In the genomic region with DNA sequence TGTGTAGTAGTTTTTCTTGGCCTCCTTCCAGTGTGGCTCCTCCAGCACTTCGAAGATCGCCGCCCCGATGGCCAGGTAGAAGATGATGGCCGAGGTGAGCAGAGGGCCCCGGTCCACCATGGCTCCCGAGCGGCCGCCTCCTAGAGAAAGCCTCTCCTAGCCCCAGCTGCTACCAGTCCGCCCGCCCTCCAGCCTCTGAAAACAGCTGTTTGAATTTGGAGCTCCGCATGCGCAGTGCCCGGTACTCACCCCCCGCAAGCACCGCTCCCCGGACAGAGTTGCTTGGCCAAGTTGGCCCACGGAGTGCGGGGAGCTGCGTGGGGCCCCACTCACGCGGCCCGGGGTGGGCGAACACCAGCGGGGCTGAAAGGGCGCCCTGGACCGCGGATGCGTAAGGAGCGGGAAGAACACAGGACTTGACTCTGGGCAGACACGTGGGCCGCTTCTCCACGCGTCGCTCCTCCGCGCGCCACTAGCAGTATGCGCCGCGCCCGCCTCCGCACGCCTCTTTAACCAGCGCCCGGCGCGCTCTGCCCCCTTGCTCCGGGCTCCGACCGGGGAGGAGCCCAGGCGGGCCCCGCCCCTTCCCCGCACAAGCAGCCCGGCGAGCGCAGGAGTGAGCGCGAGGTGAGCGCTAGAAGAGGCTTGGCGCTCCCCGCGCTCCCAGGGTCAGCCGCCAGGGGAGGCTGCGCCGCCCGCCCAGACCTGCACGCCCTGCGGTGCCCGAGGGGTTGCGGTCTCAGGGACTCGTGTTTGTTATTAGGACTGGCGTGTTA, we compare ENCODE assay signal across 8 cellular contexts. TPM values are rescaled to one million over a fixed set of nuclear protein-coding genes. Genes with fewer than 3 reads are reported as not detected.
A peak's percentile ranks its signal among the peaks of the same experiment; 100 is the strongest.
DNase-seq lines count a peak whose midpoint lies in the region; ATAC-seq and TF ChIP-seq lines count a peak whose summit lies in the region.

A gene with protein sequence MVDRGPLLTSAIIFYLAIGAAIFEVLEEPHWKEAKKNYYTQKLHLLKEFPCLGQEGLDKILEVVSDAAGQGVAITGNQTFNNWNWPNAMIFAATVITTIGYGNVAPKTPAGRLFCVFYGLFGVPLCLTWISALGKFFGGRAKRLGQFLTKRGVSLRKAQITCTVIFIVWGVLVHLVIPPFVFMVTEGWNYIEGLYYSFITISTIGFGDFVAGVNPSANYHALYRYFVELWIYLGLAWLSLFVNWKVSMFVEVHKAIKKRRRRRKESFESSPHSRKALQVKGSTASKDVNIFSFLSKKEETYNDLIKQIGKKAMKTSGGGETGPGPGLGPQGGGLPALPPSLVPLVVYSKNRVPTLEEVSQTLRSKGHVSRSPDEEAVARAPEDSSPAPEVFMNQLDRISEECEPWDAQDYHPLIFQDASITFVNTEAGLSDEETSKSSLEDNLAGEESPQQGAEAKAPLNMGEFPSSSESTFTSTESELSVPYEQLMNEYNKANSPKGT (minus strand): TSS at position 484 of the 776 bp plus-strand sequence. CDS start 364 bp downstream, at position 120.

- peaks cover 3% of the 10 kb centered on the region for H3K36me3 ChIP-seq in mesodermal cell (ENCODE audit: control insufficient read depth, insufficient read depth, low read length)

- H3K9me3 ChIP-seq in mesodermal cell (ENCODE audit: control insufficient read depth, low read length): no peaks in the 10 kb centered on the region

- ATAC-seq in HG02885 (IDR thresholded peaks at IDR 0.05; ENCODE audit: poor library complexity, unreplicated experiment) (peak; percentile 88), GM18873 (IDR thresholded peaks at IDR 0.05; ENCODE audit: low FRiP score, unreplicated experiment) (no peak)

- peaks cover 12% of the 10 kb centered on the region for H3K4me1 ChIP-seq in mesodermal cell (ENCODE audit: control insufficient read depth, insufficient read depth, low read length, poor library complexity, severe bottlenecking)

- 1 to 3% methylated on average over 52 to 64 of the region's 73 CpGs for WGBS in mesodermal cell (ENCODE audit: insufficient coverage in 2 of 2), 2 experiments

- H3K4me3 ChIP-seq in mesodermal cell (ENCODE audit: extremely low read depth, insufficient read depth, low read length, poor library complexity, severe bottlenecking): peak within 1 kb of the TSS; percentile 58

- no peak within 1 kb of the TSS for H3K27ac ChIP-seq in mesodermal cell (ENCODE audit: low read depth, low read length, severe bottlenecking)

- peak; percentile 59 for TF ChIP-seq CTCF in GM10266 (IDR thresholded peaks at IDR 0.05; ENCODE audit: control insufficient read depth, insufficient read depth, low read depth, missing control alignments)

- DNase-seq in GM10266 (ENCODE audit: extremely low spot score) (peak; percentile 87), NCI-H2227 (lab: John Stamatoyannopoulos, UW; ENCODE audit: unreplicated experiment) (peak; percentile 87)
- peak; percentile 69 to 79 for DNase-seq in activated CD4-positive, alpha-beta T cell treated with anti-CD3 and anti-CD28 coated beads, Interleukin-2, amount 50 U/mL, for 4 hours
- peak; percentile 25 for DNase-seq in effector CD8-positive, alpha-beta T cell (lab: John Stamatoyannopoulos, UW)
- peak; percentile 62 to 71 for DNase-seq in stimulated activated CD8-positive, alpha-beta memory T cell treated with anti-CD3 and anti-CD28 coated beads, Interleukin-15, amount 100 ng/mL, for 4 hours (ENCODE audit: low read depth in 2 of 2)

RNA-seq across cellular contexts. Expression of the gene that starts here (rescaled TPM):
- polyA plus RNA-seq in mesodermal cell (2013, experiment 1 of 2): 7.1 TPM
- polyA plus RNA-seq in mesodermal cell (2013, experiment 2 of 2): 5.9 TPM

Comparison
In these comparisons a context has a peak if more than half of its experiments do, and no peak if none do; other contexts are left out.
1. DNase-seq: peak in every context shown above with its lines; median percentile 87 in GM10266; 87 in NCI-H2227; 74 in activated CD4-positive, alpha-beta T cell treated with anti-CD3 and anti-CD28 coated beads, Interleukin-2, amount 50 U/mL, for 4 hours; 66 in stimulated activated CD8-positive, alpha-beta memory T cell treated with anti-CD3 and anti-CD28 coated beads, Interleukin-15, amount 100 ng/mL, for 4 hours; 25 in effector CD8-positive, alpha-beta T cell.